ENCODE assay signal across 10 cellular contexts in genomic region chr17:31571124-31571892, GRCh38.
DNase-seq lines count a peak whose midpoint lies in the region; ATAC-seq, FAIRE-seq and TF ChIP-seq lines count a peak whose summit lies in the region.
"Had no signal": no experiment of that assay in that cellular context is flagged by ENCODE, and none has a peak within 500 bp of the region (broad histone marks: within the 10 kb centered on the region; RNA-seq: fewer than 3 reads in every experiment).

No MANE protein-coding gene starts in this region.

- H3K4me3 ChIP-seq in HCT116 (replicated peaks in 1 of 2; ENCODE audit: low read depth in 1 of 2, low read length in 2 of 2): no peak overlapping the region
- no peak overlapping the region for H3K4me3 ChIP-seq in cardiac fibroblast (replicated peaks in 1 of 2; ENCODE audit: low read depth in 2 of 2, low read length in 2 of 2)
- H3K4me3 ChIP-seq in right lobe of liver: no peak overlapping the region
- no peak overlapping the region for H3K4me3 ChIP-seq in testis
- no peak overlapping the region for H3K4me3 ChIP-seq in small intestine (ENCODE audit: low read depth in 1 of 2, low read length in 2 of 2)

- no peak for TF ChIP-seq CTCF in HCT116 (IDR thresholded peaks at IDR 0.05 in 2 of 3, conservative IDR thresholded peaks at IDR 0.05 in 1 of 3; ENCODE audit: borderline replicate concordance in 1 of 3, insufficient read depth in 1 of 3, low read depth in 2 of 3, low read length in 2 of 3)
- TF ChIP-seq CTCF in cardiac fibroblast (IDR thresholded peaks at IDR 0.05; ENCODE audit: low read depth, low read length): no peak
- TF ChIP-seq CTCF in right lobe of liver (IDR thresholded peaks at IDR 0.05): no peak
- no peak for TF ChIP-seq CTCF in testis (IDR thresholded peaks at IDR 0.05)

- H3K9me2 ChIP-seq in HCT116 (ENCODE audit: insufficient read depth): no peaks in the 10 kb centered on the region

- FAIRE-seq in small intestine (lab: Jason Lieb, UNC): no peak

- DNase-seq in HCT116 (ENCODE audit: low read depth, low spot score): no peak
- peak; percentile 96 to 98 for DNase-seq in cardiac fibroblast (ENCODE audit: low read depth in 2 of 2)
- DNase-seq in right lobe of liver: peak; percentile 65 to 88 (median 85)
- peak; percentile 71 for DNase-seq in testis
- no peak for DNase-seq in RKO (ENCODE audit: low spot score)
- no peak for DNase-seq in small intestine
- DNase-seq in AML-193 (lab: John Stamatoyannopoulos, UW): no peak
- no peak for DNase-seq in NCI-H1105 (lab: John Stamatoyannopoulos, UW)
- DNase-seq: immature natural killer cell, NCI-H2081 treated with DMSO at 0.1 percent for 48 hours had no signal

- TF ChIP-seq POLR2A in HCT116 (IDR thresholded peaks at IDR 0.05; ENCODE audit: borderline replicate concordance, extremely low read depth, insufficient read depth, insufficient read length) (no peak), right lobe of liver (IDR thresholded peaks at IDR 0.05) (no peak), testis (IDR thresholded peaks at IDR 0.05) (no peak)

- H3K4me1 ChIP-seq in HCT116 (ENCODE audit: control insufficient read depth in 1 of 2, insufficient read depth in 2 of 2, low read length in 2 of 2) (peaks cover 3 to 21% of the 10 kb centered on the region in 2 experiments; a peak in 3 of 4 replicates), right lobe of liver (peaks cover 0 to 50% (median 22%) of the 10 kb centered on the region in 4 donors), testis (peaks cover 3% of the 10 kb centered on the region), small intestine (ENCODE audit: control insufficient read depth in 2 of 2, insufficient read depth in 1 of 2, low read depth in 1 of 2, low read length in 1 of 2) (no peaks in the 10 kb centered on the region)

- RAD21 ChIA-PET in HCT116 (lab: Charles Lee; ENCODE audit: low non-redundant PET in 1 of 2, low total read pairs in 2 of 2, uncharacterized antibody in 2 of 2, unreplicated experiment in 2 of 2): no interaction called here

- WGBS in right lobe of liver (ENCODE audit: insufficient coverage, low coverage, low lambda C conversion rate, missing lambda C conversion rate): 20% methylated on average over 1 of the region's 13 CpGs
- 43% methylated on average over 12 to 13 of the region's 13 CpGs for WGBS in testis, 2 donors
- 58 to 83% (median 81%) methylated on average over 13 of the region's 13 CpGs for WGBS in small intestine, 3 donors

- ATAC-seq in HCT116 (no peak; the same call in 1 of the 2 replicates), right lobe of liver (peak; percentile 20 to 46 (median 32))

- H3K27me3 ChIP-seq in HCT116 (ENCODE audit: insufficient read depth, low read length) (no peaks in the 10 kb centered on the region), right lobe of liver (no peaks in the 10 kb centered on the region), testis (no peaks in the 10 kb centered on the region), small intestine (ENCODE audit: control insufficient read depth in 2 of 2, insufficient read depth in 2 of 2, low read length in 2 of 2) (no peaks in the 10 kb centered on the region)

- H3K36me3 ChIP-seq in HCT116 (ENCODE audit: control insufficient read depth in 1 of 2, insufficient read depth in 2 of 2, low read length in 2 of 2) (no peaks in the 10 kb centered on the region), right lobe of liver (no peaks in the 10 kb centered on the region), testis (ENCODE audit: low read depth, missing control alignments) (no peaks in the 10 kb centered on the region), small intestine (ENCODE audit: control insufficient read depth in 2 of 2, insufficient read depth in 2 of 2, low read length in 2 of 2) (no peaks in the 10 kb centered on the region)

- H3K4me2 ChIP-seq in HCT116 (ENCODE audit: low read length): peak overlapping the region; percentile 47

- no peaks in the 10 kb centered on the region for H4K20me1 ChIP-seq in HCT116 (ENCODE audit: insufficient read depth)

- H3K27ac ChIP-seq in HCT116 (ENCODE audit: low read depth, low read length) (no peak overlapping the region), right lobe of liver (peak overlapping the region; percentile 38 to 93 (median 86)), testis (no peak overlapping the region), small intestine (ENCODE audit: low read depth in 1 of 2, low read length in 1 of 2) (peak overlapping the region in 1 of 2 donors; percentile 59)

- CTCF ChIA-PET in HCT116 (lab: Charles Lee): no interaction called here

- intact Hi-C loops in HCT116 (cut with micrococcal nuclease): no loop called here
- intact Hi-C loops in right lobe of liver (cut with DNase I): loop anchor here in 1 of 2 donors (10.0 kb wide), 1 partner anchor 243 kb away; no protein-coding TSS in a partner anchor
- intact Hi-C loops in testis (cut with DNase I; ENCODE audit: low total_unique reads): no loop called here

- POLR2A ChIA-PET in HCT116 (lab: Charles Lee): no interaction called here

- H3K9me3 ChIP-seq in HCT116 (ENCODE audit: control insufficient read depth in 1 of 2, insufficient read depth in 1 of 2, low read depth in 1 of 2, low read length in 2 of 2): no peaks in the 10 kb centered on the region
- H3K9me3 ChIP-seq in right lobe of liver: no peaks in the 10 kb centered on the region
- no peaks in the 10 kb centered on the region for H3K9me3 ChIP-seq in testis
- H3K9me3 ChIP-seq in small intestine (ENCODE audit: control insufficient read depth, low read depth): no peaks in the 10 kb centered on the region

- no peak overlapping the region for H2AFZ ChIP-seq in HCT116 (ENCODE audit: low read depth, low read length, poor library complexity, severe bottlenecking)

- no TSS peak for BruUV-seq in HCT116 (replicated peaks; lab: Mats Ljungman, UMichigan)

- TF ChIP-seq RAD21 in HCT116 (IDR thresholded peaks at IDR 0.05; ENCODE audit: low read depth): no peak

- no peak overlapping the region for H3K9ac ChIP-seq in HCT116 (ENCODE audit: low read length)

- no peaks in the 10 kb centered on the region for H3K79me2 ChIP-seq in HCT116 (ENCODE audit: insufficient read depth, low read length)

TF ChIP-seq in HCT116, 20 proteins besides CTCF, POLR2A, EP300 and RAD21 (continues in another document):
- TF ChIP-seq SIN3A (IDR thresholded peaks at IDR 0.05; ENCODE audit: low read depth) (no peak), EZH2 (IDR thresholded peaks at IDR 0.05) (no peak), EGR1 (IDR thresholded peaks at IDR 0.05; ENCODE audit: low read depth) (no peak), CBX3 (IDR thresholded peaks at IDR 0.05; ENCODE audit: low read depth) (no peak), EZH2phosphoT487 (IDR thresholded peaks at IDR 0.05; ENCODE audit: borderline replicate concordance) (no peak), CEBPB (IDR thresholded peaks at IDR 0.05; ENCODE audit: low read depth) (no peak), TCF7L2 (IDR thresholded peaks at IDR 0.05; ENCODE audit: borderline replicate concordance, extremely low read depth, insufficient read depth, insufficient read length) (no peak), ZFX (IDR thresholded peaks at IDR 0.05) (no peak), ELF1 (IDR thresholded peaks at IDR 0.05; ENCODE audit: borderline replicate concordance, low read depth) (no peak), ZNF274 (IDR thresholded peaks at IDR 0.05; ENCODE audit: low read depth, low read length) (no peak), SP1 (IDR thresholded peaks at IDR 0.05; ENCODE audit: low read depth) (no peak), JUND (IDR thresholded peaks at IDR 0.05) (no peak), POLR2AphosphoS5 (IDR thresholded peaks at IDR 0.05; ENCODE audit: low read depth, low read length) (no peak)
- TF ChIP-seq, protein P1, sequence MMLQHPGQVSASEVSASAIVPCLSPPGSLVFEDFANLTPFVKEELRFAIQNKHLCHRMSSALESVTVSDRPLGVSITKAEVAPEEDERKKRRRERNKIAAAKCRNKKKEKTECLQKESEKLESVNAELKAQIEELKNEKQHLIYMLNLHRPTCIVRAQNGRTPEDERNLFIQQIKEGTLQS (IDR thresholded peaks at IDR 0.05): no peak
- TF ChIP-seq, protein P2, sequence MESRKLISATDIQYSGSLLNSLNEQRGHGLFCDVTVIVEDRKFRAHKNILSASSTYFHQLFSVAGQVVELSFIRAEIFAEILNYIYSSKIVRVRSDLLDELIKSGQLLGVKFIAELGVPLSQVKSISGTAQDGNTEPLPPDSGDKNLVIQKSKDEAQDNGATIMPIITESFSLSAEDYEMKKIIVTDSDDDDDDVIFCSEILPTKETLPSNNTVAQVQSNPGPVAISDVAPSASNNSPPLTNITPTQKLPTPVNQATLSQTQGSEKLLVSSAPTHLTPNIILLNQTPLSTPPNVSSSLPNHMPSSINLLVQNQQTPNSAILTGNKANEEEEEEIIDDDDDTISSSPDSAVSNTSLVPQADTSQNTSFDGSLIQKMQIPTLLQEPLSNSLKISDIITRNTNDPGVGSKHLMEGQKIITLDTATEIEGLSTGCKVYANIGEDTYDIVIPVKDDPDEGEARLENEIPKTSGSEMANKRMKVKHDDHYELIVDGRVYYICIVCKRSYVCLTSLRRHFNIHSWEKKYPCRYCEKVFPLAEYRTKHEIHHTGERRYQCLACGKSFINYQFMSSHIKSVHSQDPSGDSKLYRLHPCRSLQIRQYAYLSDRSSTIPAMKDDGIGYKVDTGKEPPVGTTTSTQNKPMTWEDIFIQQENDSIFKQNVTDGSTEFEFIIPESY (IDR thresholded peaks at IDR 0.05; ENCODE audit: extremely low read depth, insufficient replicate concordance, low read length): no peak
- TF ChIP-seq, protein P3, sequence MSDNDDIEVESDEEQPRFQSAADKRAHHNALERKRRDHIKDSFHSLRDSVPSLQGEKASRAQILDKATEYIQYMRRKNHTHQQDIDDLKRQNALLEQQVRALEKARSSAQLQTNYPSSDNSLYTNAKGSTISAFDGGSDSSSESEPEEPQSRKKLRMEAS (IDR thresholded peaks at IDR 0.05): no peak

Comparison
In these comparisons a context has a peak if more than half of its experiments do, and no peak if none do; other contexts are left out.
1. DNase-seq: peak in cardiac fibroblast (2 of 2), right lobe of liver (3 of 3) and testis (single experiment); none in HCT116 (single experiment), RKO (single experiment), small intestine (single experiment), AML-193 (0 of 2) and NCI-H1105 (single experiment).
2. H3K27ac ChIP-seq: peak in right lobe of liver (3 of 3); none in HCT116 (single experiment) and testis (0 of 2).